1 cellular context compared by ENCODE assay signal in the genomic region with DNA sequence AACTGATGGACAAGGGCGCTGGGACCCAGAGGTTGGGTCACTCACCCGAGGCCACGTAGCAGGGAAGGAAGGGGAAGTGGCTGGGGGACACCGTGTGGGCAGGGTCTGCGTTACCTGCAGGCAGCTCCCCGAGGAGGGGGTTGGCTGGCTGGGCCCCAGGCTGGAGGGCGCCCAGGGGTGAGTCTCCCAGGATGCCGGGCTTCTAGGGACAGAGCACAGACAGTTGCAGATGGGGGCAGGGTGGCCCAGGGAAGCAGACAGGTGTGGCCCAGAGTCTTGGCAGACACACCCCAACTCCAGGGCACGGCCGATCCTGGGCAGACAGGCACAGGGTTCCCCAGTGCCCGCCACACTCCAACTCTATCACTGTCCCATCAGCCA.
TF ChIP-seq lines count a peak whose summit lies in the region.

No MANE protein-coding gene starts in this region.

TF ChIP-seq in SK-N-SH, 30 proteins besides CTCF, POLR2A, EP300 and RAD21 (continued from another document):
- TF ChIP-seq REST (IDR thresholded peaks at IDR 0.05; ENCODE audit: low read depth, low read length): no peak
- no peak for TF ChIP-seq CHD2 (IDR thresholded peaks at IDR 0.05; ENCODE audit: low read length, partially characterized antibody)
- TF ChIP-seq FOXJ3 (CRISPR knock-in tag; IDR thresholded peaks at IDR 0.05): no peak
- no peak for TF ChIP-seq ELF1 (IDR thresholded peaks at IDR 0.05)
- no peak for TF ChIP-seq NRF1 (IDR thresholded peaks at IDR 0.05; ENCODE audit: low read depth, low read length)
- TF ChIP-seq, protein P1, sequence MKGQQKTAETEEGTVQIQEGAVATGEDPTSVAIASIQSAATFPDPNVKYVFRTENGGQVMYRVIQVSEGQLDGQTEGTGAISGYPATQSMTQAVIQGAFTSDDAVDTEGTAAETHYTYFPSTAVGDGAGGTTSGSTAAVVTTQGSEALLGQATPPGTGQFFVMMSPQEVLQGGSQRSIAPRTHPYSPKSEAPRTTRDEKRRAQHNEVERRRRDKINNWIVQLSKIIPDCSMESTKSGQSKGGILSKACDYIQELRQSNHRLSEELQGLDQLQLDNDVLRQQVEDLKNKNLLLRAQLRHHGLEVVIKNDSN (IDR thresholded peaks at IDR 0.05; ENCODE audit: borderline replicate concordance, low read depth): no peak
